In genomic region chr19:57302020-57302465, GRCh38 we compare ENCODE assay signal across 10 cellular contexts. TPM values are rescaled to one million over a fixed set of nuclear protein-coding genes. Genes with fewer than 3 reads are reported as not detected.
A peak's percentile ranks its signal among the peaks of the same experiment; 100 is the strongest.
DNase-seq lines count a peak whose midpoint lies in the region; ATAC-seq and TF ChIP-seq lines count a peak whose summit lies in the region.
"Had no signal": no experiment of that assay in that cellular context is flagged by ENCODE, and none has a peak within 500 bp of the region (broad histone marks: within the 10 kb centered on the region; RNA-seq: fewer than 3 reads in every experiment).

No MANE protein-coding gene starts in this region.

- no peak overlapping the region for H3K27ac Mint-ChIP-seq in chondrocyte (ENCODE audit: unreplicated experiment)
- no peak overlapping the region for H3K27ac Mint-ChIP-seq in activated T-helper 2 cell treated with anti-CD3 and anti-CD28 coated beads, Interferon-gamma antibody, Interleukin-2, Interleukin-4, amounts not matched to agents 10 μg/mL and 5 μg/mL and 100 μg/mL, durations not matched to agents 14 hours and 24 hours and 36 hours

- H4K20me1 ChIP-seq in BLaER1 treated with 17β-estradiol and CSF1 and Interleukin-3, amounts not matched to agents 10 nM and 100 nM: peaks cover 21 to 100% (median 65%) of the 10 kb centered on the region in 11 experiments; a peak in 21 of 22 replicates

- peak overlapping the region; percentile 27 to 83 (median 73); a peak in 20 of 22 replicates for H3K4me2 ChIP-seq in BLaER1 treated with 17β-estradiol and CSF1 and Interleukin-3, amounts not matched to agents 10 nM and 100 nM

- H3K4me3 ChIP-seq in BLaER1 treated with 17β-estradiol and CSF1 and Interleukin-3, amounts not matched to agents 10 nM and 100 nM: no peak overlapping the region

- peak overlapping the region in 9 of 11 experiments; percentile 37 to 65 (median 54); a peak in 16 of 22 replicates for H3K27ac ChIP-seq in BLaER1 treated with 17β-estradiol and CSF1 and Interleukin-3, amounts not matched to agents 10 nM and 100 nM

- no peak overlapping the region for H3K4me3 Mint-ChIP-seq in chondrocyte (ENCODE audit: unreplicated experiment)
- H3K4me3 Mint-ChIP-seq in activated T-helper 2 cell treated with anti-CD3 and anti-CD28 coated beads, Interferon-gamma antibody, Interleukin-2, Interleukin-4, amounts not matched to agents 10 μg/mL and 5 μg/mL and 100 μg/mL, durations not matched to agents 14 hours and 24 hours and 36 hours (ENCODE audit: low read depth): no peak overlapping the region

- H3K36me3 ChIP-seq in BLaER1 treated with 17β-estradiol and CSF1 and Interleukin-3, amounts not matched to agents 10 nM and 100 nM: peaks cover 62 to 92% (median 86%) of the 10 kb centered on the region in 11 experiments

- peaks cover 33% of the 10 kb centered on the region for H3K36me3 Mint-ChIP-seq in chondrocyte (ENCODE audit: low read depth)
- peaks cover 84% of the 10 kb centered on the region for H3K36me3 Mint-ChIP-seq in activated T-helper 2 cell treated with anti-CD3 and anti-CD28 coated beads, Interferon-gamma antibody, Interleukin-2, Interleukin-4, amounts not matched to agents 10 μg/mL and 5 μg/mL and 100 μg/mL, durations not matched to agents 14 hours and 24 hours and 36 hours (ENCODE audit: low read depth)

- no peaks in the 10 kb centered on the region for H3K27me3 Mint-ChIP-seq in chondrocyte (ENCODE audit: low read depth)
- no peaks in the 10 kb centered on the region for H3K27me3 Mint-ChIP-seq in activated T-helper 2 cell treated with anti-CD3 and anti-CD28 coated beads, Interferon-gamma antibody, Interleukin-2, Interleukin-4, amounts not matched to agents 10 μg/mL and 5 μg/mL and 100 μg/mL, durations not matched to agents 14 hours and 24 hours and 36 hours (ENCODE audit: low read depth)

- H3K9me3 Mint-ChIP-seq in chondrocyte (ENCODE audit: low read depth): no peaks in the 10 kb centered on the region
- H3K9me3 Mint-ChIP-seq in activated T-helper 2 cell treated with anti-CD3 and anti-CD28 coated beads, Interferon-gamma antibody, Interleukin-2, Interleukin-4, amounts not matched to agents 10 μg/mL and 5 μg/mL and 100 μg/mL, durations not matched to agents 14 hours and 24 hours and 36 hours: peaks cover 40% of the 10 kb centered on the region

- peak; percentile 23 for TF ChIP-seq CTCF in chondrocyte (IDR thresholded peaks at IDR 0.05)

- H3K4me1 Mint-ChIP-seq in chondrocyte (ENCODE audit: low read depth): peaks cover 29% of the 10 kb centered on the region
- no peaks in the 10 kb centered on the region for H3K4me1 Mint-ChIP-seq in activated T-helper 2 cell treated with anti-CD3 and anti-CD28 coated beads, Interferon-gamma antibody, Interleukin-2, Interleukin-4, amounts not matched to agents 10 μg/mL and 5 μg/mL and 100 μg/mL, durations not matched to agents 14 hours and 24 hours and 36 hours (ENCODE audit: low read depth)

- DNase-seq in MV-4-11 (lab: John Stamatoyannopoulos, UW): peak; percentile 73
- no peak for DNase-seq in chondrocyte (ENCODE audit: low spot score)
- peak; percentile 22 for DNase-seq in mucosa of gallbladder (ENCODE audit: low spot score)
- DNase-seq in activated T-helper 2 cell treated with anti-CD3 and anti-CD28 coated beads, Interferon-gamma antibody, Interleukin-2, Interleukin-4, amounts not matched to agents 10 μg/mL and 5 μg/mL and 100 μg/mL, durations not matched to agents 14 hours and 24 hours and 36 hours (ENCODE audit: low spot score): no peak
- DNase-seq in NCI-H524 treated with DMSO at 0.1 percent for 48 hours (lab: John Stamatoyannopoulos, UW): no peak
- DNase-seq: activated CD8-positive, alpha-beta memory T cell treated with anti-CD3 and anti-CD28 coated beads, Interleukin-2, amount 50 U/mL, for 48 hours; NCI-H774 had no signal

- peak overlapping the region in 6 of 11 experiments; percentile 5 to 45 (median 28); a peak in 4 of 22 replicates for H3K9ac ChIP-seq in BLaER1 treated with 17β-estradiol and CSF1 and Interleukin-3, amounts not matched to agents 10 nM and 100 nM

- peaks cover 11 to 19% (median 18%) of the 10 kb centered on the region in 10 experiments for H3K4me1 ChIP-seq in BLaER1 treated with 17β-estradiol and CSF1 and Interleukin-3, amounts not matched to agents 10 nM and 100 nM

- no peaks in the 10 kb centered on the region for H3K27me3 ChIP-seq in BLaER1 treated with 17β-estradiol and CSF1 and Interleukin-3, amounts not matched to agents 10 nM and 100 nM

- intact Hi-C loops in activated T-helper 2 cell treated with anti-CD3 and anti-CD28 coated beads, Interferon-gamma antibody, Interleukin-2, Interleukin-4, amounts not matched to agents 10 μg/mL and 5 μg/mL and 100 μg/mL, durations not matched to agents 14 hours and 24 hours and 36 hours (cut with micrococcal nuclease): no loop called here

- no peak for ATAC-seq in HG03378 (IDR thresholded peaks at IDR 0.05; ENCODE audit: unreplicated experiment)
- ATAC-seq in HG03039 (IDR thresholded peaks at IDR 0.05; ENCODE audit: unreplicated experiment): no peak

- H3K9me3 ChIP-seq in BLaER1 treated with 17β-estradiol and CSF1 and Interleukin-3, amounts not matched to agents 10 nM and 100 nM (replicated peaks in 1 of 11): no peaks in the 10 kb centered on the region

RNA-seq across cellular contexts. Expression of gene ZNF543, which starts 18.2 kb away (rescaled TPM):
- total RNA-seq in chondrocyte (5.1 to 6.7 TPM (median 5.3 TPM) in 3 replicates), mucosa of gallbladder (10.6 TPM)
- total RNA-seq in activated T-helper 2 cell treated with anti-CD3 and anti-CD28 coated beads, Interferon-gamma antibody, Interleukin-2, Interleukin-4, amounts not matched to agents 10 μg/mL and 5 μg/mL and 100 μg/mL, durations not matched to agents 14 hours and 24 hours and 36 hours: 4.6 and 5.1 TPM in 2 replicates

RNA-seq across cellular contexts. Expression of gene ZNF460, which starts 21.8 kb away (rescaled TPM):
- total RNA-seq in chondrocyte (77.3 to 81.4 TPM (median 79.1 TPM) in 3 replicates), mucosa of gallbladder (63.1 TPM)
- total RNA-seq in activated T-helper 2 cell treated with anti-CD3 and anti-CD28 coated beads, Interferon-gamma antibody, Interleukin-2, Interleukin-4, amounts not matched to agents 10 μg/mL and 5 μg/mL and 100 μg/mL, durations not matched to agents 14 hours and 24 hours and 36 hours: 35.8 and 40.2 TPM in 2 replicates

RNA-seq across cellular contexts. Expression of gene ZNF304, which starts 49.0 kb away (rescaled TPM):
- total RNA-seq in chondrocyte (7.5 to 9.6 TPM (median 8.0 TPM) in 3 replicates), mucosa of gallbladder (11.6 TPM)
- 5.2 and 6.5 TPM in 2 replicates for total RNA-seq in activated T-helper 2 cell treated with anti-CD3 and anti-CD28 coated beads, Interferon-gamma antibody, Interleukin-2, Interleukin-4, amounts not matched to agents 10 μg/mL and 5 μg/mL and 100 μg/mL, durations not matched to agents 14 hours and 24 hours and 36 hours

Comparison
In these comparisons a context has a peak if more than half of its experiments do, and no peak if none do; other contexts are left out.
1. DNase-seq: peak in MV-4-11 (single experiment) and mucosa of gallbladder (single experiment); none in chondrocyte (single experiment), activated T-helper 2 cell treated with anti-CD3 and anti-CD28 coated beads, Interferon-gamma antibody, Interleukin-2, Interleukin-4, amounts not matched to agents 10 μg/mL and 5 μg/mL and 100 μg/mL, durations not matched to agents 14 hours and 24 hours and 36 hours (single experiment) and NCI-H524 treated with DMSO at 0.1 percent for 48 hours (single experiment).